ENCODE assay signal across 17 cellular contexts in genomic region chr5:71948206-71948605, GRCh38.
DNase-seq lines count a peak whose midpoint lies in the region; ATAC-seq and TF ChIP-seq lines count a peak whose summit lies in the region.
"Had no signal": no experiment of that assay in that cellular context is flagged by ENCODE, and none has a peak within 500 bp of the region (broad histone marks: within the 10 kb centered on the region; RNA-seq: fewer than 3 reads in every experiment).

No MANE protein-coding gene starts in this region.

- DNase-seq in activated CD4-positive, alpha-beta T cell treated with anti-CD3 and anti-CD28 coated beads for 48 hours = peak; percentile 3
- no peak for DNase-seq in activated CD4-positive, alpha-beta T cell treated with anti-CD3 and anti-CD28 coated beads for 4 hours
- DNase-seq in fibroblast of mammary gland (ENCODE audit: low read depth) = peak; percentile 32
- no peak for DNase-seq in GM13976 (ENCODE audit: low spot score)
- no peak for DNase-seq in NCI-H2081 treated with DMSO at 0.1 percent for 48 hours (lab: John Stamatoyannopoulos, UW)
- DNase-seq: Calu3; CD8-positive, alpha-beta T cell; DMS79 treated with DMSO at 0.1 percent for 48 hours; GOT3; H7; HFFc6 had no signal

- H3K27ac Mint-ChIP-seq in activated T-helper 17 cell treated with anti-CD3 and anti-CD28 coated beads, Interleukin-2, amount 50 U/mL, for 72 hours = no peak overlapping the region
- H3K27ac Mint-ChIP-seq: B cell; CD8-positive, alpha-beta T cell; HFFc6 had no signal

- H3K36me3 Mint-ChIP-seq in activated T-helper 17 cell treated with anti-CD3 and anti-CD28 coated beads, Interleukin-2, amount 50 U/mL, for 72 hours (ENCODE audit: low read depth) = no peaks in the 10 kb centered on the region
- H3K36me3 Mint-ChIP-seq: CD8-positive, alpha-beta T cell had no signal

- in situ Hi-C loops in GM13976 (cut with MboI; ENCODE audit: low sequenced_read_pairs, unreplicated experiment) = no loop called here

- TF ChIP-seq CTCF in fibroblast of mammary gland (conservative IDR thresholded peaks at IDR 0.05; ENCODE audit: control insufficient read depth, insufficient read depth, low read depth, low read length) (no peak), GM13976 (IDR thresholded peaks at IDR 0.05; ENCODE audit: borderline replicate concordance, control extremely low read depth, extremely low read depth, insufficient read depth, missing control alignments) (no peak)

- H3K4me1 Mint-ChIP-seq in activated T-helper 17 cell treated with anti-CD3 and anti-CD28 coated beads, Interleukin-2, amount 50 U/mL, for 72 hours = no peaks in the 10 kb centered on the region
- H3K4me1 Mint-ChIP-seq: B cell had no signal

- peaks cover 7% of the 10 kb centered on the region for H3K9me3 Mint-ChIP-seq in activated T-helper 17 cell treated with anti-CD3 and anti-CD28 coated beads, Interleukin-2, amount 50 U/mL, for 72 hours
- H3K9me3 Mint-ChIP-seq: CD8-positive, alpha-beta T cell had no signal

- H3K27me3 Mint-ChIP-seq in activated T-helper 17 cell treated with anti-CD3 and anti-CD28 coated beads, Interleukin-2, amount 50 U/mL, for 72 hours = peaks cover 19% of the 10 kb centered on the region
- H3K27me3 Mint-ChIP-seq: B cell had no signal

- peak; percentile 63 for ATAC-seq in activated T-helper 17 cell treated with anti-CD3 and anti-CD28 coated beads, Interleukin-2, amount 50 U/mL, for 72 hours (replicated peaks)
- no peak for ATAC-seq in GM19463 (IDR thresholded peaks at IDR 0.05; ENCODE audit: unreplicated experiment)
- ATAC-seq: CD8-positive, alpha-beta T cell; GM12878; HCT116 had no signal

- H3K4me3 ChIP-seq in fibroblast of mammary gland (ENCODE audit: control insufficient read depth, low read depth, low read length) = no peak overlapping the region
- H3K4me3 ChIP-seq: BLaER1 treated with 17β-estradiol and CSF1 and Interleukin-3, amounts not matched to agents 10 nM and 100 nM; GM12878 had no signal

- H3K4me3 Mint-ChIP-seq in activated T-helper 17 cell treated with anti-CD3 and anti-CD28 coated beads, Interleukin-2, amount 50 U/mL, for 72 hours = no peak overlapping the region
- H3K4me3 Mint-ChIP-seq: B cell; CD8-positive, alpha-beta T cell; HFFc6 had no signal

Comparison
In these comparisons a context has a peak if more than half of its experiments do, and no peak if none do; other contexts are left out.
1. DNase-seq: peak in activated CD4-positive, alpha-beta T cell treated with anti-CD3 and anti-CD28 coated beads for 48 hours (single experiment) and fibroblast of mammary gland (single experiment); none in activated CD4-positive, alpha-beta T cell treated with anti-CD3 and anti-CD28 coated beads for 4 hours (0 of 2), GM13976 (single experiment) and NCI-H2081 treated with DMSO at 0.1 percent for 48 hours (single experiment).